ENCODE assay signal across 8 cellular contexts in genomic region chr20:49541733-49542513, GRCh38. TPM values are rescaled to one million over a fixed set of nuclear protein-coding genes. Genes with fewer than 3 reads are reported as not detected.
DNase-seq lines count a peak whose midpoint lies in the region; ATAC-seq lines count a peak whose summit lies in the region.

No MANE protein-coding gene starts in this region.

- in situ Hi-C loops in SK-MEL-5 (cut with HindIII; ENCODE audit: low pct_unique_long_range_greater_than_20kb, low sequenced_read_pairs), result no loop called here

- intact Hi-C loops in head of caudate nucleus (cut with DNase I), result loop anchor here (10.0 kb wide), 1 partner anchor 53 kb away; no protein-coding TSS in a partner anchor

- ATAC-seq in GM21367 (IDR thresholded peaks at IDR 0.05; ENCODE audit: unreplicated experiment) (no peak), GM18867 (IDR thresholded peaks at IDR 0.05; ENCODE audit: unreplicated experiment) (no peak)

- peak; percentile 76 for DNase-seq in EL
- DNase-seq in MV-4-11 (lab: John Stamatoyannopoulos, UW), result peak; percentile 81
- peak; percentile 89 for DNase-seq in SK-MEL-5 (ENCODE audit: low read depth, low spot score)
- DNase-seq in activated naive CD4-positive, alpha-beta T cell treated with Interleukin-2 at 50 U/mL for 16 hours, result peak; percentile 76
- DNase-seq in head of caudate nucleus, result peak in 41 of 42 donors; percentile 13 to 78 (median 51)
- DNase-seq in putamen (ENCODE audit: low spot score), result peak; percentile 22

RNA-seq across cellular contexts. Expression of gene PTGIS, which starts 26.0 kb away (rescaled TPM):
- total RNA-seq in SK-MEL-5 (2014; rRNA removed; shearing (Covaris generic)), result 0.16 TPM in 1 of 2 replicates, not detected in the other
- 0.17 and 0.58 TPM in 2 replicates for polyA plus RNA-seq in SK-MEL-5 (2015; cell fraction: cytosol; rRNA removed)
- polyA plus RNA-seq in SK-MEL-5 (2015; cell fraction: nucleus; rRNA removed), result 0.06 TPM in 1 of 2 replicates, not detected in the other

RNA-seq across cellular contexts. Expression of gene KCNB1, which starts 59.5 kb away (rescaled TPM):
- total RNA-seq in SK-MEL-5 (2014; rRNA removed; shearing (Covaris generic)), result 0.05 TPM in 1 of 2 replicates, not detected in the other
- polyA plus RNA-seq in SK-MEL-5 (2015; cell fraction: cytosol; rRNA removed), result 0.01 and 0.07 TPM in 2 replicates
- polyA plus RNA-seq in SK-MEL-5 (2015; cell fraction: nucleus; rRNA removed), result 0.01 TPM in 1 of 2 replicates, not detected in the other

Comparison
In these comparisons a context has a peak if more than half of its experiments do, and no peak if none do; other contexts are left out.
1. DNase-seq: peak in every context shown above with its lines; median percentile 89 in SK-MEL-5; 81 in MV-4-11; 76 in EL; 76 in activated naive CD4-positive, alpha-beta T cell treated with Interleukin-2 at 50 U/mL for 16 hours; 51 in head of caudate nucleus; 22 in putamen.